11 cellular contexts compared by ENCODE assay signal in the genomic region with DNA sequence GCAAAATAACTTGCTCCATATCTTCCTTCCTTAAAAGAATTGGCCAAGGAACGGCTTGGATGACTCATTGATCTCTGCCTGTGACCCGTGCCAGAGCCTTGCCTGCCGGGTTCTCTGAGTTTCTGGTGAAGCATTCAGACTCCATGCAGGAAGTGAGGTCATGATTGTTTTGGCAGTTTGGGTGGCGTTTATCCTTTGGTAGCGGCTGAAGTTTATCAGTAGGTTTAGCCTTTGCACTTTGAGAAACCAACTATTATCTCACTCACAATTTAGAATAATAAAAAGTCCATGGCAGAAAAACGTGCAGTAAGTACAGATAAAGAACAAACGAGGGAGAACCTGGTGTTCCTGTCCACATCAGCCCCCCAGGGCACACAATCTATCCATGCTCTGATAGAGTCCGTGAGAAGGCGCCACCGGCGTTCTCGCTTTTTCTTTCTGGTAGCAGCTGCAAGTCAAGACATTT. TPM values are rescaled to one million over a fixed set of nuclear protein-coding genes. Genes with fewer than 3 reads are reported as not detected.
DNase-seq lines count a peak whose midpoint lies in the region; ATAC-seq and TF ChIP-seq lines count a peak whose summit lies in the region.
"Had no signal": no experiment of that assay in that cellular context is flagged by ENCODE, and none has a peak within 500 bp of the region (broad histone marks: within the 10 kb centered on the region; RNA-seq: fewer than 3 reads in every experiment).

No MANE protein-coding gene starts in this region.

- H3K27me3 ChIP-seq in ascending aorta (no peaks in the 10 kb centered on the region), hepatocyte (no peaks in the 10 kb centered on the region), stomach (no peaks in the 10 kb centered on the region), MM.1S (replicated peaks; ENCODE audit: insufficient read depth, low read length) (no peaks in the 10 kb centered on the region)

- H3K79me2 ChIP-seq in hepatocyte (no peaks in the 10 kb centered on the region), MM.1S (ENCODE audit: low read length) (no peaks in the 10 kb centered on the region)

- H4K20me1 ChIP-seq in hepatocyte (ENCODE audit: insufficient read depth, poor library complexity, severe bottlenecking) (no peaks in the 10 kb centered on the region), MM.1S (ENCODE audit: insufficient read depth, low read length) (no peaks in the 10 kb centered on the region)

- intact Hi-C loops in ascending aorta (cut with DNase I) (loop anchor here (2.0 kb wide), 2 partner anchors 34 to 130 kb away; no protein-coding TSS in a partner anchor), stomach (cut with DNase I; ENCODE audit: low total_unique reads) (no loop called here)

- no peaks in the 10 kb centered on the region for H3F3A ChIP-seq in MM.1S (ENCODE audit: insufficient read depth, low read length)

- H3K9me2 ChIP-seq in hepatocyte (replicated peaks; ENCODE audit: insufficient read depth), result no peaks in the 10 kb centered on the region
- H3K9me2 ChIP-seq in MM.1S (replicated peaks; ENCODE audit: insufficient read depth, low read length), result no peaks in the 10 kb centered on the region

- TF ChIP-seq EP300 in stomach (IDR thresholded peaks at IDR 0.05), result no peak

- H3K27ac ChIP-seq in HEK293 (ENCODE audit: extremely low read depth, low read depth, low read length) (no peak overlapping the region), ascending aorta (peak overlapping the region; percentile 68 to 86), hepatocyte (peak overlapping the region; percentile 60), stomach (peak overlapping the region in 4 of 5 donors; percentile 36 to 64 (median 45)), MM.1S (ENCODE audit: low read length) (no peak overlapping the region)

- no peak overlapping the region for H3K4me3 Mint-ChIP-seq in osteocyte (ENCODE audit: unreplicated experiment)

- no peak for TF ChIP-seq POLR2A in stomach (IDR thresholded peaks at IDR 0.05)

- peaks cover 19% of the 10 kb centered on the region for H3K4me1 Mint-ChIP-seq in osteocyte (ENCODE audit: unreplicated experiment)

- no peak overlapping the region for H3K4me3 ChIP-seq in HEK293 (ENCODE audit: low read depth, low read length)
- H3K4me3 ChIP-seq in ascending aorta, result peak overlapping the region in 1 of 2 donors; percentile 60
- no peak overlapping the region for H3K4me3 ChIP-seq in hepatocyte
- H3K4me3 ChIP-seq in stomach, result no peak overlapping the region
- no peak overlapping the region for H3K4me3 ChIP-seq in MM.1S (ENCODE audit: low read length)
- H3K4me3 ChIP-seq: GM12878 had no signal

- 36% methylated on average over 12 of the region's 12 CpGs for WGBS in hepatocyte (ENCODE audit: low lambda C conversion rate, missing lambda C conversion rate)
- 19 to 33% (median 24%) methylated on average over 12 of the region's 12 CpGs for WGBS in stomach, 5 donors

- no peak overlapping the region for H3K27ac Mint-ChIP-seq in osteocyte (ENCODE audit: unreplicated experiment)

- CTCF ChIA-PET in HEK293 (lab: Yijun Ruan, JAX), result no interaction called here

- DNase-seq in ascending aorta (ENCODE audit: low spot score in 2 of 2) (peak; percentile 51 to 94), hepatocyte (ENCODE audit: low spot score) (peak; percentile 75), stomach (peak; percentile 82), DMS79 (lab: John Stamatoyannopoulos, UW) (no peak), MM.1S (no peak), osteocyte (ENCODE audit: extremely low spot score, unreplicated experiment) (no peak)
- DNase-seq: activated CD4-positive, alpha-beta T cell treated with anti-CD3 and anti-CD28 coated beads, Interleukin-2, amount 50 U/mL, for 4 hours; erythroblast had no signal

- no peaks in the 10 kb centered on the region for H3K27me3 Mint-ChIP-seq in osteocyte (ENCODE audit: unreplicated experiment)

- H3K9me3 ChIP-seq in HEK293 (ENCODE audit: control insufficient read depth, insufficient read depth, low read depth, low read length) (no peaks in the 10 kb centered on the region), ascending aorta (no peaks in the 10 kb centered on the region), hepatocyte (ENCODE audit: low read depth) (no peaks in the 10 kb centered on the region), stomach (no peaks in the 10 kb centered on the region), MM.1S (replicated peaks; ENCODE audit: insufficient read depth, low read length) (no peaks in the 10 kb centered on the region)

- POLR2A ChIA-PET in HEK293 (lab: Yijun Ruan, JAX), result no interaction called here

- H3K4me1 ChIP-seq in HEK293 (ENCODE audit: control insufficient read depth, insufficient read depth, low read length) (no peaks in the 10 kb centered on the region), ascending aorta (peaks cover 7 to 9% of the 10 kb centered on the region in 2 donors), hepatocyte (ENCODE audit: insufficient read depth) (peaks cover 29% of the 10 kb centered on the region), stomach (peaks cover 3 to 15% (median 9%) of the 10 kb centered on the region in 4 donors), MM.1S (ENCODE audit: low read length) (no peaks in the 10 kb centered on the region)

- no peak overlapping the region for H3K9ac ChIP-seq in MM.1S (ENCODE audit: low read length)

- H3K4me2 ChIP-seq in hepatocyte (peak overlapping the region; percentile 39), MM.1S (ENCODE audit: low read depth, low read length) (no peak overlapping the region)

- no peak for ATAC-seq in HG03378 (IDR thresholded peaks at IDR 0.05; ENCODE audit: unreplicated experiment)
- ATAC-seq: GM12878 had no signal

- no peaks in the 10 kb centered on the region for H3K36me3 Mint-ChIP-seq in osteocyte (ENCODE audit: unreplicated experiment)

- TF ChIP-seq CTCF in HEK293 (tag by site-specific recombination; IDR thresholded peaks at IDR 0.05) (no peak), ascending aorta (IDR thresholded peaks at IDR 0.05) (no peak), hepatocyte (IDR thresholded peaks at IDR 0.05; ENCODE audit: poor library complexity) (no peak), stomach (IDR thresholded peaks at IDR 0.05) (no peak), MM.1S (IDR thresholded peaks at IDR 0.05; ENCODE audit: low read length) (no peak), osteocyte (IDR thresholded peaks at IDR 0.05) (no peak)

- H3K9me3 Mint-ChIP-seq in osteocyte (ENCODE audit: unreplicated experiment), result no peaks in the 10 kb centered on the region

- no peak overlapping the region for H2AFZ ChIP-seq in hepatocyte
- no peak overlapping the region for H2AFZ ChIP-seq in MM.1S (ENCODE audit: low read length)

- no peaks in the 10 kb centered on the region for H3K36me3 ChIP-seq in HEK293 (ENCODE audit: control insufficient read depth in 2 of 2, insufficient read depth in 1 of 2, low read length in 2 of 2)
- H3K36me3 ChIP-seq in ascending aorta, result no peaks in the 10 kb centered on the region
- H3K36me3 ChIP-seq in hepatocyte (replicated peaks; ENCODE audit: insufficient read depth, low read depth), result no peaks in the 10 kb centered on the region
- H3K36me3 ChIP-seq in stomach, result no peaks in the 10 kb centered on the region
- H3K36me3 ChIP-seq in MM.1S (replicated peaks; ENCODE audit: insufficient read depth, low read length), result no peaks in the 10 kb centered on the region

TF ChIP-seq in HEK293, 187 proteins besides CTCF, POLR2A, EP300 and RAD21 (continues in another document):
- no peak for TF ChIP-seq ZNF549 (tag by site-specific recombination; IDR thresholded peaks at IDR 0.05)
- no peak for TF ChIP-seq ZNF335 (tag by site-specific recombination; conservative IDR thresholded peaks at IDR 0.05)
- TF ChIP-seq, protein P1, sequence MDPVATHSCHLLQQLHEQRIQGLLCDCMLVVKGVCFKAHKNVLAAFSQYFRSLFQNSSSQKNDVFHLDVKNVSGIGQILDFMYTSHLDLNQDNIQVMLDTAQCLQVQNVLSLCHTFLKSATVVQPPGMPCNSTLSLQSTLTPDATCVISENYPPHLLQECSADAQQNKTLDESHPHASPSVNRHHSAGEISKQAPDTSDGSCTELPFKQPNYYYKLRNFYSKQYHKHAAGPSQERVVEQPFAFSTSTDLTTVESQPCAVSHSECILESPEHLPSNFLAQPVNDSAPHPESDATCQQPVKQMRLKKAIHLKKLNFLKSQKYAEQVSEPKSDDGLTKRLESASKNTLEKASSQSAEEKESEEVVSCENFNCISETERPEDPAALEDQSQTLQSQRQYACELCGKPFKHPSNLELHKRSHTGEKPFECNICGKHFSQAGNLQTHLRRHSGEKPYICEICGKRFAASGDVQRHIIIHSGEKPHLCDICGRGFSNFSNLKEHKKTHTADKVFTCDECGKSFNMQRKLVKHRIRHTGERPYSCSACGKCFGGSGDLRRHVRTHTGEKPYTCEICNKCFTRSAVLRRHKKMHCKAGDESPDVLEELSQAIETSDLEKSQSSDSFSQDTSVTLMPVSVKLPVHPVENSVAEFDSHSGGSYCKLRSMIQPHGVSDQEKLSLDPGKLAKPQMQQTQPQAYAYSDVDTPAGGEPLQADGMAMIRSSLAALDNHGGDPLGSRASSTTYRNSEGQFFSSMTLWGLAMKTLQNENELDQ (tag by site-specific recombination; IDR thresholded peaks at IDR 0.05; ENCODE audit: low read depth), result no peak
- no peak for TF ChIP-seq ZNF48 (tag by site-specific recombination; IDR thresholded peaks at IDR 0.05)
- no peak for TF ChIP-seq ZNF654 (tag by site-specific recombination; IDR thresholded peaks at IDR 0.05; ENCODE audit: low read depth)
- TF ChIP-seq SCRT1 (tag by site-specific recombination; IDR thresholded peaks at IDR 0.05; ENCODE audit: borderline replicate concordance), result no peak
- TF ChIP-seq, protein P2, sequence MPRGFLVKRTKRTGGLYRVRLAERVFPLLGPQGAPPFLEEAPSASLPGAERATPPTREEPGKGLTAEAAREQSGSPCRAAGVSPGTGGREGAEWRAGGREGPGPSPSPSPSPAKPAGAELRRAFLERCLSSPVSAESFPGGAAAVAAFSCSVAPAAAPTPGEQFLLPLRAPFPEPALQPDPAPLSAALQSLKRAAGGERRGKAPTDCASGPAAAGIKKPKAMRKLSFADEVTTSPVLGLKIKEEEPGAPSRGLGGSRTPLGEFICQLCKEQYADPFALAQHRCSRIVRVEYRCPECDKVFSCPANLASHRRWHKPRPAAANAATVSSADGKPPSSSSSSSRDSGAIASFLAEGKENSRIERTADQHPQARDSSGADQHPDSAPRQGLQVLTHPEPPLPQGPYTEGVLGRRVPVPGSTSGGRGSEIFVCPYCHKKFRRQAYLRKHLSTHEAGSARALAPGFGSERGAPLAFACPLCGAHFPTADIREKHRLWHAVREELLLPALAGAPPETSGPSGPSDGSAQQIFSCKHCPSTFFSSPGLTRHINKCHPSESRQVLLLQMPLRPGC (tag by site-specific recombination; IDR thresholded peaks at IDR 0.05), result no peak
- no peak for TF ChIP-seq ZSCAN30 (tag by site-specific recombination; IDR thresholded peaks at IDR 0.05)

RNA-seq across cellular contexts. Expression of a gene that starts 15.0 kb away (rescaled TPM):
- total RNA-seq in ascending aorta (not detected), hepatocyte (0.12 and 0.47 TPM in 2 replicates), stomach (not detected), osteocyte (not detected in 2 replicates)
- polyA plus RNA-seq in hepatocyte (0.60 TPM in 1 of 2 replicates, not detected in the other), stomach (not detected)
- total RNA-seq: GM12878 had no signal

Comparison
In these comparisons a context has a peak if more than half of its experiments do, and no peak if none do; other contexts are left out.
1. H3K27ac ChIP-seq: peak in ascending aorta (2 of 2), hepatocyte (single experiment) and stomach (4 of 5); none in HEK293 (single experiment) and MM.1S (single experiment).
2. DNase-seq: peak in ascending aorta (2 of 2), hepatocyte (single experiment) and stomach (single experiment); none in DMS79 (single experiment), MM.1S (single experiment) and osteocyte (single experiment).